ENCODE assay signal across 1 cellular context in genomic region chr11:123110397-123110796, GRCh38.
TF ChIP-seq lines count a peak whose summit lies in the region.

No MANE protein-coding gene starts in this region.

TF ChIP-seq in IMR-90, 13 proteins besides CTCF, POLR2A, EP300 and RAD21 (continued from another document):
- TF ChIP-seq ELK1 (IDR thresholded peaks at IDR 0.05; ENCODE audit: borderline replicate concordance, low read depth, low read length) (no peak), FOS (IDR thresholded peaks at IDR 0.05; ENCODE audit: low read depth, low read length) (no peak), BHLHE40 (IDR thresholded peaks at IDR 0.05; ENCODE audit: low read depth, low read length) (no peak), MAZ (IDR thresholded peaks at IDR 0.05; ENCODE audit: borderline replicate concordance, low read depth, low read length) (no peak), NFE2L2 (IDR thresholded peaks at IDR 0.05; ENCODE audit: low read depth, low read length) (no peak)
